Comparison of ENCODE assay signal across 13 cellular contexts in the genomic region with DNA sequence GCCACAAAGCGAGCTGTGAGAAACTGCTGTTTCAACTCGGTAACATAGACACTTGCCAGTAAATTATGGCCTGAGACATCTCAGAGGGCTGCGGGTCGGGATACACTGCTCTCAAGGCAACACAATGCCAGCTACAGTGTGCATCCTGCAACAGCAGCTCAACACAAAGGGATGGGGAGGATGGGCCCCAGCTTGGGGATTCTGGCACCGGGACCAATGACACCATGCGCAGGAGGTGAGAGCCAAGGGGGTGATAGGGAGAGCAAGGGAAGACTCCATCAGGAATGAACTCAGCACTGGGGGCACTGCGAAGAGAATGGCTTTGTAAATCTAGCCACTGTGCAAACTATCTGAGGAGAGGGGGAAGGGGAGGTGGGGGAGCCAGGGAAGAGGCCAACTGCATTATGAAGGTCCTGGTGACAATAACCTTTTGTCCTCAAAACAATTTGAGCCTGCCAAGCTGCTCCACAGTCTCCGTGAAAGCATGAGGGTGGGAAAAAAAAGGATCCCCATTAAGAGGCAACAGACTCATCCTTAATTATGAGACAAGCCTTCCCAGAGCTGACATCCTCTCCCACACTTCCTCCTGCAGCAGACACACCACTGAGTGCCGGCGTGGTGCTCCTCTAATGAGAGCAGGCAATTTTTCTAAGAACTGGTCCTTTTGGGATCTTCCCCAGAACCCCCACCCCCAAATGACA.
DNase-seq lines count a peak whose midpoint lies in the region; ATAC-seq and TF ChIP-seq lines count a peak whose summit lies in the region.
"Had no signal": no experiment of that assay in that cellular context is flagged by ENCODE, and none has a peak within 500 bp of the region (broad histone marks: within the 10 kb centered on the region; RNA-seq: fewer than 3 reads in every experiment).

No MANE protein-coding gene starts in this region.

- no peak overlapping the region for H3K4me3 ChIP-seq in adipocyte (ENCODE audit: low read length)
- H3K4me3 ChIP-seq in right atrium auricular region, result no peak overlapping the region
- H3K4me3 ChIP-seq in Peyer's patch, result no peak overlapping the region
- no peak overlapping the region for H3K4me3 ChIP-seq in left lung
- H3K4me3 ChIP-seq: PC-9 had no signal

- intact Hi-C loops in left lung (cut with DNase I), result no loop called here

- TF ChIP-seq POLR2A in Peyer's patch (IDR thresholded peaks at IDR 0.05), result no peak

- TF ChIP-seq CTCF in right atrium auricular region (IDR thresholded peaks at IDR 0.05) (no peak), Peyer's patch (IDR thresholded peaks at IDR 0.05) (no peak), left lung (IDR thresholded peaks at IDR 0.05) (no peak)

- peak overlapping the region; percentile 12 to 62 for H3K27ac ChIP-seq in right atrium auricular region
- no peak overlapping the region for H3K27ac ChIP-seq in Peyer's patch
- H3K27ac ChIP-seq in left lung, result no peak overlapping the region
- H3K27ac ChIP-seq: PC-9 had no signal

- H3K9ac ChIP-seq in adipocyte (ENCODE audit: low read length), result peak overlapping the region; percentile 51

- H3K9me3 ChIP-seq in adipocyte (ENCODE audit: control insufficient read depth, low read length), result no peaks in the 10 kb centered on the region
- no peaks in the 10 kb centered on the region for H3K9me3 ChIP-seq in right atrium auricular region
- no peaks in the 10 kb centered on the region for H3K9me3 ChIP-seq in Peyer's patch
- H3K9me3 ChIP-seq in left lung, result no peaks in the 10 kb centered on the region

- H3K27me3 ChIP-seq in adipocyte (replicated peaks; ENCODE audit: control insufficient read depth, insufficient read depth, low read length) (no peaks in the 10 kb centered on the region), right atrium auricular region (no peaks in the 10 kb centered on the region), Peyer's patch (no peaks in the 10 kb centered on the region), left lung (no peaks in the 10 kb centered on the region)

- H3K36me3 ChIP-seq in adipocyte (ENCODE audit: control insufficient read depth, insufficient read depth, low read length, severe bottlenecking), result no peaks in the 10 kb centered on the region
- no peaks in the 10 kb centered on the region for H3K36me3 ChIP-seq in right atrium auricular region
- H3K36me3 ChIP-seq in Peyer's patch, result no peaks in the 10 kb centered on the region
- no peaks in the 10 kb centered on the region for H3K36me3 ChIP-seq in left lung

- DNase-seq in Ammon's horn (ENCODE audit: low spot score), result peak; percentile 74
- DNase-seq in adipocyte (ENCODE audit: low read depth), result no peak
- DNase-seq in right atrium auricular region (ENCODE audit: low spot score), result no peak
- DNase-seq in pons (ENCODE audit: low spot score), result peak; percentile 81
- DNase-seq in Peyer's patch, result no peak
- DNase-seq in left lung, result no peak
- DNase-seq in NCI-H2171 (lab: John Stamatoyannopoulos, UW), result no peak
- DNase-seq: activated CD4-positive, CD25-positive, alpha-beta regulatory T cell; foreskin melanocyte; NCI-H345; PC-9 had no signal

- H3K4me1 ChIP-seq in adipocyte (ENCODE audit: control insufficient read depth, insufficient read depth, low read length), result peaks cover 61% of the 10 kb centered on the region
- H3K4me1 ChIP-seq in right atrium auricular region, result peaks cover 0 to 34% of the 10 kb centered on the region in 2 donors
- H3K4me1 ChIP-seq in Peyer's patch, result no peaks in the 10 kb centered on the region
- peaks cover 0 to under 1% of the 10 kb centered on the region in 2 donors for H3K4me1 ChIP-seq in left lung

- ATAC-seq in left lung (no peak), GM19395 (IDR thresholded peaks at IDR 0.05; ENCODE audit: unreplicated experiment) (no peak)
- ATAC-seq: HepG2 had no signal

Comparison
In these comparisons a context has a peak if more than half of its experiments do, and no peak if none do; other contexts are left out.
1. DNase-seq: peak in Ammon's horn (single experiment) and pons (single experiment); none in adipocyte (single experiment), right atrium auricular region (single experiment), Peyer's patch (0 of 3), left lung (0 of 2) and NCI-H2171 (single experiment).
2. H3K27ac ChIP-seq: peak in right atrium auricular region (2 of 2); none in Peyer's patch (0 of 4) and left lung (0 of 2).